ENCODE assay signal across 1 cellular context in the genomic region with DNA sequence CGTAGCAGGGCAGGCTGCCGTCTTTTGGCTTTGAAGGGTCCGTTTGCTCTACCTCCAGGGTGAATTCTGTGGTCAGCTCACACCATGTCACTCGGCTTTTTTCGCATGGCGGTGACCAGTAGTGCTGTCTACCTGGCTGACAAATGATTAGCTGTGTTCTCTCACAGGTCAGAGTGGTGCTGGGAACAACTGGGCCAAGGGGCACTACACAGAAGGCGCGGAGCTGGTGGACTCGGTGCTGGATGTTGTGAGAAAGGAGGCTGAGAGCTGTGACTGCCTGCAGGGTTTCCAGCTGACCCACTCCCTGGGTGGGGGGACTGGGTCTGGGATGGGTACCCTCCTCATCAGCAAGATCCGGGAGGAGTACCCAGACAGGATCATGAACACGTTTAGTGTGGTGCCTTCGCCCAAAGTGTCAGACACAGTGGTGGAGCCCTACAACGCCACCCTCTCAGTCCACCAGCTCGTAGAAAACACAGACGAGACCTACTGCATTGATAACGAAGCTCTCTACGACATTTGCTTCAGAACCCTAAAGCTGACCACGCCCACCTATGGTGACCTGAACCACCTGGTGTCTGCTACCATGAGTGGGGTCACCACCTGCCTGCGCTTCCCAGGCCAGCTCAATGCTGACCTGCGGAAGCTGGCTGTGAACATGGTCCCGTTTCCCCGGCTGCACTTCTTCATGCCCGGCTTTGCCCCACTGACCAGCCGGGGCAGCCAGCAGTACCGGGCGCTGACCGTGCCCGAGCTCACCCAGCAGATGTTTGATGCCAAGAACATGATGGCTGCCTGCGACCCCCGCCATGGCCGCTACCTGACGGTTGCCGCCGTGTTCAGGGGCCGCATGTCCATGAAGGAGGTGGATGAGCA.
TF ChIP-seq lines count a peak whose summit lies in the region.

No MANE protein-coding gene starts in this region.

TF ChIP-seq in HepG2, 621 proteins besides CTCF, POLR2A, EP300 and RAD21 (continues in another document):
- 0 out of 2 replicates have a peak, but pooled peaks have one; percentile 58 for TF ChIP-seq NCOA1 (CRISPR knock-in tag; IDR thresholded peaks at IDR 0.05)
- TF ChIP-seq, protein P1, sequence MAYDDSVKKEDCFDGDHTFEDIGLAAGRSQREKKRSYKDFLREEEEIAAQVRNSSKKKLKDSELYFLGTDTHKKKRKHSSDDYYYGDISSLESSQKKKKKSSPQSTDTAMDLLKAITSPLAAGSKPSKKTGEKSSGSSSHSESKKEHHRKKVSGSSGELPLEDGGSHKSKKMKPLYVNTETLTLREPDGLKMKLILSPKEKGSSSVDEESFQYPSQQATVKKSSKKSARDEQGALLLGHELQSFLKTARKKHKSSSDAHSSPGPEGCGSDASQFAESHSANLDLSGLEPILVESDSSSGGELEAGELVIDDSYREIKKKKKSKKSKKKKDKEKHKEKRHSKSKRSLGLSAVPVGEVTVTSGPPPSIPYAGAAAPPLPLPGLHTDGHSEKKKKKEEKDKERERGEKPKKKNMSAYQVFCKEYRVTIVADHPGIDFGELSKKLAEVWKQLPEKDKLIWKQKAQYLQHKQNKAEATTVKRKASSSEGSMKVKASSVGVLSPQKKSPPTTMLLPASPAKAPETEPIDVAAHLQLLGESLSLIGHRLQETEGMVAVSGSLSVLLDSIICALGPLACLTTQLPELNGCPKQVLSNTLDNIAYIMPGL (CRISPR knock-in tag; IDR thresholded peaks at IDR 0.05; ENCODE audit: borderline replicate concordance in 1 of 2, low read depth in 1 of 2) = 0 out of 4 replicates have a peak, but pooled peaks of 1 of the 2 experiments have one; percentile 3
- TF ChIP-seq MED1 (CRISPR knock-in tag; IDR thresholded peaks at IDR 0.05) = no peak
- no peak for TF ChIP-seq ZSCAN9 (CRISPR knock-in tag; IDR thresholded peaks at IDR 0.05; ENCODE audit: borderline replicate concordance)
- TF ChIP-seq MAFF (IDR thresholded peaks at IDR 0.05; ENCODE audit: low read depth, low read length) = no peak
- no peak for TF ChIP-seq DMTF1 (CRISPR knock-in tag; IDR thresholded peaks at IDR 0.05)
- 0 out of 2 replicates have a peak, but pooled peaks have one; percentile 12 for TF ChIP-seq MEIS1 (CRISPR knock-in tag; IDR thresholded peaks at IDR 0.05; ENCODE audit: borderline replicate concordance)
- TF ChIP-seq, protein P2, sequence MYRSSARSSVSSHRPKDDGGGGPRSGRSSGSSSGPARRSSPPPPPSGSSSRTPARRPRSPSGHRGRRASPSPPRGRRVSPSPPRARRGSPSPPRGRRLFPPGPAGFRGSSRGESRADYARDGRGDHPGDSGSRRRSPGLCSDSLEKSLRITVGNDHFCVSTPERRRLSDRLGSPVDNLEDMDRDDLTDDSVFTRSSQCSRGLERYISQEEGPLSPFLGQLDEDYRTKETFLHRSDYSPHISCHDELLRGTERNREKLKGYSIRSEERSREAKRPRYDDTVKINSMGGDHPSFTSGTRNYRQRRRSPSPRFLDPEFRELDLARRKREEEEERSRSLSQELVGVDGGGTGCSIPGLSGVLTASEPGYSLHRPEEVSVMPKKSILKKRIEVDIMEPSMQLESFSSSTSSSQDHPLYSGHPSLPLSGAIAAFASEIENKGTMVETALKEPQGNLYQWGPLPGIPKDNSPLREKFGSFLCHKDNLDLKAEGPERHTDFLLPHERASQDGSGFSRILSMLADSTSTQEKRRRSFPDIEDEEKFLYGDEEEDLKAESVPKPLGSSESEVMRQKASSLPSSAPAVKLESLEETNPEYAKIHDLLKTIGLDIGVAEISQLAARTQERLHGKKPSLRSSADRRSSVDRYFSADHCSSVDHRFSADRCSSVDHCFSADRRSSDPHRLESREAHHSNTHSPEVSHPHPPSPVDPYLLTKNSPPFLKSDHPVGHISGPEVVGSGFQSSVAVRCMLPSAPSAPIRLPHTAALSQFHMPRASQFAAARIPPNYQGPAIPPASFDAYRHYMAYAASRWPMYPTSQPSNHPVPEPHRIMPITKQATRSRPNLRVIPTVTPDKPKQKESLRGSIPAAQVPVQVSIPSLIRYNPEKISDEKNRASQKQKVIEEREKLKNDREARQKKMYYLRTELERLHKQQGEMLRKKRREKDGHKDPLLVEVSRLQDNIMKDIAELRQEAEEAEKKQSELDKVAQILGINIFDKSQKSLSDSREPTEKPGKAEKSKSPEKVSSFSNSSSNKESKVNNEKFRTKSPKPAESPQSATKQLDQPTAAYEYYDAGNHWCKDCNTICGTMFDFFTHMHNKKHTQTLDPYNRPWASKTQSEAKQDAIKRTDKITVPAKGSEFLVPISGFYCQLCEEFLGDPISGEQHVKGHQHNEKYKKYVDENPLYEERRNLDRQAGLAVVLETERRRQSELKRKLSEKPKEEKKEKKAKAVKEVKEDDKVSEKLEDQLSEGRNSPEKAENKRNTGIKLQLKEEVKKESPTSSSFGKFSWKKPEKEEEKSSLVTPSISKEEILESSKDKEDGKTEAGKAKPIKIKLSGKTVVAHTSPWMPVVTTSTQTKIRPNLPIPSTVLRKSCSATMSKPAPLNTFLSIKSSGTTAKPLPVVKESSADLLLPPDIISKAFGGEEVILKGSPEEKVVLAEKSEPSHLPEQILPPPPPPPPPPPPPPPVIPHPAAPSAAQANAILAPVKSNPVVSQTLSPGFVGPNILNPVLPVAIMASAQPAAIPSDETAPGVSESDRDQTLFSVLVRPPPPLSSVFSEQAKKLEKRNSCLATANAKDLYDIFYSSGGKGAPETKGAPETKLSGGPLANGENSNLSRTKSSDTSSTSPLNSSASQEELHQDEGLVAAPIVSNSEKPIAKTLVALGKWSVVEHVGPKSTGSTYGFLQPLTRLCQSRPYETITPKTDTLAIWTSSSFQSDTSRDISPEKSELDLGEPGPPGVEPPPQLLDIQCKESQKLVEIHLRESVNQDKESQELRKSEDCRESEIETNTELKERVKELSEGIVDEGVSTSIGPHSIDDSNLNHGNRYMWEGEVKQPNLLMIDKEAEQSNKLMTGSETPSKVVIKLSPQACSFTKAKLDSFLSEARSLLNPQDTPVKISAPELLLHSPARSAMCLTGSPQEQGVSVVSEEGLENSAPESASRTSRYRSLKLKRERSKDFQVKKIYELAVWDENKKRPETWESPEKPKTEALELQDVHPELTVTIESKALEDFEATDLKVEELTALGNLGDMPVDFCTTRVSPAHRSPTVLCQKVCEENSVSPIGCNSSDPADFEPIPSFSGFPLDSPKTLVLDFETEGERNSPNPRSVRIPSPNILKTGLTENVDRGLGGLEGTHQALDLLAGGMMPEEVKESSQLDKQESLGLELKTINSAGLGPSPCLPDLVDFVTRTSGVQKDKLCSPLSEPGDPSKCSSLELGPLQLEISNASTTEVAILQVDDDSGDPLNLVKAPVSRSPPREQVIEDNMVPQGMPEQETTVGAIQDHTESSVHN (CRISPR knock-in tag; IDR thresholded peaks at IDR 0.05) = no peak
- TF ChIP-seq SP4 (CRISPR knock-in tag; IDR thresholded peaks at IDR 0.05) = 0 out of 2 replicates have a peak, but pooled peaks have one; percentile 38
- TF ChIP-seq GTF2F1 (IDR thresholded peaks at IDR 0.05; ENCODE audit: low read length) = no peak
- no peak for TF ChIP-seq ETV5 (CRISPR knock-in tag; IDR thresholded peaks at IDR 0.05; ENCODE audit: borderline replicate concordance)
- TF ChIP-seq LCORL (IDR thresholded peaks at IDR 0.05) = no peak
- peak; percentile 30; the same call in 1 of the 2 replicates for TF ChIP-seq LCORL (CRISPR knock-in tag; IDR thresholded peaks at IDR 0.05)
- TF ChIP-seq ZNF644 (CRISPR knock-in tag; IDR thresholded peaks at IDR 0.05; ENCODE audit: low read depth) = no peak
- TF ChIP-seq, protein P3, sequence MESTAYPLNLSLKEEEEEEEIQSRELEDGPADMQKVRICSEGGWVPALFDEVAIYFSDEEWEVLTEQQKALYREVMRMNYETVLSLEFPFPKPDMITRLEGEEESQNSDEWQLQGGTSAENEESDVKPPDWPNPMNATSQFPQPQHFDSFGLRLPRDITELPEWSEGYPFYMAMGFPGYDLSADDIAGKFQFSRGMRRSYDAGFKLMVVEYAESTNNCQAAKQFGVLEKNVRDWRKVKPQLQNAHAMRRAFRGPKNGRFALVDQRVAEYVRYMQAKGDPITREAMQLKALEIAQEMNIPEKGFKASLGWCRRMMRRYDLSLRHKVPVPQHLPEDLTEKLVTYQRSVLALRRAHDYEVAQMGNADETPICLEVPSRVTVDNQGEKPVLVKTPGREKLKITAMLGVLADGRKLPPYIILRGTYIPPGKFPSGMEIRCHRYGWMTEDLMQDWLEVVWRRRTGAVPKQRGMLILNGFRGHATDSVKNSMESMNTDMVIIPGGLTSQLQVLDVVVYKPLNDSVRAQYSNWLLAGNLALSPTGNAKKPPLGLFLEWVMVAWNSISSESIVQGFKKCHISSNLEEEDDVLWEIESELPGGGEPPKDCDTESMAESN (CRISPR knock-in tag; conservative IDR thresholded peaks at IDR 0.05) = no peak
- no peak for TF ChIP-seq ZNF354B (CRISPR knock-in tag; IDR thresholded peaks at IDR 0.05)
- 0 out of 2 replicates have a peak, but pooled peaks have one; percentile 61 for TF ChIP-seq ZNF224 (CRISPR knock-in tag; IDR thresholded peaks at IDR 0.05)
- TF ChIP-seq SRY (CRISPR knock-in tag; IDR thresholded peaks at IDR 0.05) = 0 out of 2 replicates have a peak, but pooled peaks have one; percentile 36
- TF ChIP-seq ZNF484 (CRISPR knock-in tag; IDR thresholded peaks at IDR 0.05; ENCODE audit: borderline replicate concordance, low read depth) = no peak
- no peak for TF ChIP-seq ZNF260 (CRISPR knock-in tag; IDR thresholded peaks at IDR 0.05; ENCODE audit: borderline replicate concordance, low read depth)
- no peak for TF ChIP-seq PCBP1 (IDR thresholded peaks at IDR 0.05; ENCODE audit: borderline replicate concordance, low read depth, low read length)
- no peak for TF ChIP-seq TP53 (CRISPR knock-in tag; conservative IDR thresholded peaks at IDR 0.05)
- TF ChIP-seq SP2 (CRISPR knock-in tag; IDR thresholded peaks at IDR 0.05) = peak; percentile 14; the same call in 1 of the 2 replicates
- TF ChIP-seq, protein P4, sequence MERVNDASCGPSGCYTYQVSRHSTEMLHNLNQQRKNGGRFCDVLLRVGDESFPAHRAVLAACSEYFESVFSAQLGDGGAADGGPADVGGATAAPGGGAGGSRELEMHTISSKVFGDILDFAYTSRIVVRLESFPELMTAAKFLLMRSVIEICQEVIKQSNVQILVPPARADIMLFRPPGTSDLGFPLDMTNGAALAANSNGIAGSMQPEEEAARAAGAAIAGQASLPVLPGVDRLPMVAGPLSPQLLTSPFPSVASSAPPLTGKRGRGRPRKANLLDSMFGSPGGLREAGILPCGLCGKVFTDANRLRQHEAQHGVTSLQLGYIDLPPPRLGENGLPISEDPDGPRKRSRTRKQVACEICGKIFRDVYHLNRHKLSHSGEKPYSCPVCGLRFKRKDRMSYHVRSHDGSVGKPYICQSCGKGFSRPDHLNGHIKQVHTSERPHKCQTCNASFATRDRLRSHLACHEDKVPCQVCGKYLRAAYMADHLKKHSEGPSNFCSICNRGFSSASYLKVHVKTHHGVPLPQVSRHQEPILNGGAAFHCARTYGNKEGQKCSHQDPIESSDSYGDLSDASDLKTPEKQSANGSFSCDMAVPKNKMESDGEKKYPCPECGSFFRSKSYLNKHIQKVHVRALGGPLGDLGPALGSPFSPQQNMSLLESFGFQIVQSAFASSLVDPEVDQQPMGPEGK (CRISPR knock-in tag; IDR thresholded peaks at IDR 0.05) = no peak
- no peak for TF ChIP-seq MAZ (IDR thresholded peaks at IDR 0.05; ENCODE audit: borderline replicate concordance, low read depth, low read length)
- no peak for TF ChIP-seq MAZ (CRISPR knock-in tag; IDR thresholded peaks at IDR 0.05; ENCODE audit: low read depth)
- no peak for TF ChIP-seq FOXO1 (CRISPR knock-in tag; IDR thresholded peaks at IDR 0.05)
- TF ChIP-seq SP140L (CRISPR knock-in tag; IDR thresholded peaks at IDR 0.05; ENCODE audit: borderline replicate concordance) = no peak
- 0 out of 2 replicates have a peak, but pooled peaks have one; percentile 28 for TF ChIP-seq ZNF280B (CRISPR knock-in tag; IDR thresholded peaks at IDR 0.05; ENCODE audit: borderline replicate concordance)
- TF ChIP-seq NONO (IDR thresholded peaks at IDR 0.05) = no peak
- TF ChIP-seq NONO (CRISPR knock-in tag; conservative IDR thresholded peaks at IDR 0.05) = 0 out of 2 replicates have a peak, but pooled peaks have one; percentile 32
- TF ChIP-seq ARHGAP35 (CRISPR knock-in tag; IDR thresholded peaks at IDR 0.05; ENCODE audit: borderline replicate concordance) = no peak
- TF ChIP-seq FOXA3 (CRISPR knock-in tag; IDR thresholded peaks at IDR 0.05) = peak; percentile 3; the same call in 1 of the 2 replicates
- TF ChIP-seq MTA1 (CRISPR knock-in tag; IDR thresholded peaks at IDR 0.05; ENCODE audit: borderline replicate concordance) = 0 out of 2 replicates have a peak, but pooled peaks have one; percentile 9
- no peak for TF ChIP-seq FOXP1 (IDR thresholded peaks at IDR 0.05)
- no peak for TF ChIP-seq FOXP1 (CRISPR knock-in tag; IDR thresholded peaks at IDR 0.05)
- no peak for TF ChIP-seq ARID2 (CRISPR knock-in tag; IDR thresholded peaks at IDR 0.05; ENCODE audit: borderline replicate concordance)
- TF ChIP-seq ZFP41 (CRISPR knock-in tag; IDR thresholded peaks at IDR 0.05; ENCODE audit: borderline replicate concordance) = no peak
- TF ChIP-seq TBP (CRISPR knock-in tag; IDR thresholded peaks at IDR 0.05) = no peak
